ENCODE assay signal across 16 cellular contexts in the genomic region with DNA sequence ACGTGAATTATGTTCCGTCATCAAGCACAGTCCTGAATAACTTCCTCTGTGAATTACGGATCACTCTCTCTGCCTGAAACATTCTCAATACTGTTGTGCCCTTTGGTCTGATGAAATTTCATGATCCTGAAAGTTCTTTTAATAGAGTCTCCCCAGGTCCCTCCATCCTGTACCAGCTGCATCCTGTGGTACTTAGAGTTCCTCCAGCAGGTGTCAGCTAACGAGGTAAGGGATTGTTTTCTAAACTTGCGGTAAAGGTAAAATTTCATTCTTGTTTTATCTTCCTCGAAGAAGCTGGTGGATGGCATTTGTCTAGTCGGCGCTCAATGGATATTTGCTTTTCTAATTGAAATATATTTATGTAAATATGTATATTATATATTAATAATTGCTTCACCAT.
DNase-seq lines count a peak whose midpoint lies in the region; ATAC-seq, FAIRE-seq and TF ChIP-seq lines count a peak whose summit lies in the region.
"Had no signal": no experiment of that assay in that cellular context is flagged by ENCODE, and none has a peak within 500 bp of the region (broad histone marks: within the 10 kb centered on the region; RNA-seq: fewer than 3 reads in every experiment).

No MANE protein-coding gene starts in this region.

- H3K9me3 Mint-ChIP-seq in MCF 10A (ENCODE audit: unreplicated experiment) (no peaks in the 10 kb centered on the region), WTC11 (peaks cover 22% of the 10 kb centered on the region), glutamatergic neuron (ENCODE audit: unreplicated experiment) (peaks cover 5% of the 10 kb centered on the region)
- H3K9me3 Mint-ChIP-seq: CD4-positive, alpha-beta T cell had no signal

- H3K4me3 ChIP-seq in mammary epithelial cell (replicated peaks in 1 of 3; ENCODE audit: insufficient read depth in 1 of 3, low read depth in 2 of 3, low read length in 3 of 3) (no peak overlapping the region), kidney (ENCODE audit: low read length in 2 of 2) (no peak overlapping the region)
- H3K4me3 ChIP-seq: GM12878 had no signal

- H3K9me3 ChIP-seq in mammary epithelial cell (replicated peaks; ENCODE audit: insufficient read depth, low read length) = no peaks in the 10 kb centered on the region
- peaks cover 0 to 6% of the 10 kb centered on the region in 2 donors for H3K9me3 ChIP-seq in kidney (ENCODE audit: control insufficient read depth in 1 of 2, low read length in 2 of 2)

- H4K20me1 ChIP-seq in mammary epithelial cell (ENCODE audit: insufficient read depth, low read length) = no peaks in the 10 kb centered on the region

- H3K9ac ChIP-seq in mammary epithelial cell (ENCODE audit: insufficient read depth, low read length) (no peak overlapping the region), kidney (ENCODE audit: low read length in 2 of 2) (no peak overlapping the region)

- H3K4me1 ChIP-seq in mammary epithelial cell (ENCODE audit: insufficient read depth, low read length) = no peaks in the 10 kb centered on the region
- no peaks in the 10 kb centered on the region for H3K4me1 ChIP-seq in kidney (ENCODE audit: control insufficient read depth in 1 of 2, insufficient read depth in 1 of 2, low read depth in 1 of 2, low read length in 2 of 2)

- peak overlapping the region; percentile 21 for H2AFZ ChIP-seq in mammary epithelial cell (ENCODE audit: low read depth, low read length)

- ATAC-seq in WTC11 (peak; percentile 52), HG03025 (IDR thresholded peaks at IDR 0.05; ENCODE audit: low FRiP score, unreplicated experiment) (no peak)
- ATAC-seq: GM12878, HCT116 had no signal

- H3K27ac ChIP-seq in mammary epithelial cell (ENCODE audit: insufficient read depth, low read depth, low read length) (no peak overlapping the region), kidney (ENCODE audit: low read depth in 2 of 2, low read length in 2 of 2) (no peak overlapping the region)

- dilution Hi-C loops in mammary epithelial cell (cut with HindIII; ENCODE audit: low sequenced_read_pairs) = no loop called here

- CTCF ChIA-PET in mammary epithelial cell (lab: Charles Lee; ENCODE audit: low non-redundant PET) = no interaction called here
- CTCF ChIA-PET in MCF 10A (lab: Yijun Ruan, JAX) = no interaction called here
- CTCF ChIA-PET in WTC11 (lab: Charles Lee) = no interaction called here

- peak; percentile 39 for FAIRE-seq in kidney (lab: Jason Lieb, UNC)
- FAIRE-seq: A204.1, GM12878 had no signal

- POLR2A ChIA-PET in MCF 10A (lab: Yijun Ruan, JAX) = interaction anchor here (0.6 kb wide), 1 partner anchor 18 kb away, joined by 3 read pairs; no protein-coding TSS in a partner anchor
- POLR2A ChIA-PET in WTC11 (lab: Charles Lee) = no interaction called here

- no peaks in the 10 kb centered on the region for H3K36me3 Mint-ChIP-seq in MCF 10A (ENCODE audit: insufficient read depth, unreplicated experiment)
- H3K36me3 Mint-ChIP-seq in WTC11 = peaks cover 16% of the 10 kb centered on the region
- peaks cover 4% of the 10 kb centered on the region for H3K36me3 Mint-ChIP-seq in glutamatergic neuron (ENCODE audit: unreplicated experiment)
- H3K36me3 Mint-ChIP-seq: IgD-negative memory B cell had no signal

- H3K36me3 ChIP-seq in mammary epithelial cell (ENCODE audit: insufficient read depth, low read length) (no peaks in the 10 kb centered on the region), kidney (ENCODE audit: control insufficient read depth in 1 of 2, insufficient read depth in 2 of 2, low read length in 2 of 2) (no peaks in the 10 kb centered on the region)

- BruUV-seq in mammary epithelial cell (replicated peaks; lab: Mats Ljungman, UMichigan) (no TSS peak), MCF 10A (replicated peaks; lab: Mats Ljungman, UMichigan) (no TSS peak)

- no peaks in the 10 kb centered on the region for H3K79me2 ChIP-seq in mammary epithelial cell (ENCODE audit: insufficient read depth, low read length)

- TF ChIP-seq CTCF in mammary epithelial cell (conservative IDR thresholded peaks at IDR 0.05 in 1 of 2, IDR thresholded peaks at IDR 0.05 in 1 of 2; ENCODE audit: extremely low read depth in 1 of 2, insufficient read depth in 1 of 2, low read depth in 1 of 2, low read length in 2 of 2) (no peak), MCF 10A (IDR thresholded peaks at IDR 0.05; ENCODE audit: unreplicated experiment) (no peak), WTC11 (IDR thresholded peaks at IDR 0.05) (no peak), kidney (IDR thresholded peaks at IDR 0.05; ENCODE audit: borderline replicate concordance, extremely low read depth, insufficient read depth) (no peak), glutamatergic neuron (IDR thresholded peaks at IDR 0.05; ENCODE audit: partially characterized antibody, unreplicated experiment) (no peak)

- 91% methylated on average over 8 of the region's 8 CpGs for WGBS in mammary epithelial cell (ENCODE audit: low coverage, missing lambda C conversion rate)

- H3K27me3 Mint-ChIP-seq in MCF 10A (ENCODE audit: insufficient read depth, unreplicated experiment) = no peaks in the 10 kb centered on the region
- no peaks in the 10 kb centered on the region; the same call in 1 of the 2 replicates for H3K27me3 Mint-ChIP-seq in WTC11 (ENCODE audit: low read depth)
- H3K27me3 Mint-ChIP-seq in glutamatergic neuron (ENCODE audit: unreplicated experiment) = no peaks in the 10 kb centered on the region

- no peaks in the 10 kb centered on the region for H3K4me1 Mint-ChIP-seq in MCF 10A (ENCODE audit: insufficient read depth, unreplicated experiment)
- H3K4me1 Mint-ChIP-seq in WTC11 = 0 out of 2 replicates have a peak, but pooled peaks cover 2% of the 10 kb centered on the region
- H3K4me1 Mint-ChIP-seq in glutamatergic neuron (ENCODE audit: low read depth, unreplicated experiment) = peaks cover 3% of the 10 kb centered on the region
- H3K4me1 Mint-ChIP-seq: B cell, IgD-negative memory B cell had no signal

- DNase-seq in mammary epithelial cell = no peak
- no peak for DNase-seq in MCF 10A (ENCODE audit: unreplicated experiment)
- DNase-seq in WTC11 (ENCODE audit: low spot score) = no peak
- no peak for DNase-seq in kidney
- no peak for DNase-seq in glutamatergic neuron
- no peak for DNase-seq in NCI-H69 (lab: John Stamatoyannopoulos, UW)
- DNase-seq: C1 segment of cervical spinal cord; Calu3; CD4-positive, alpha-beta T cell; DMS 273 treated with DMSO at 0.1 percent for 48 hours had no signal

- H3K4me2 ChIP-seq in mammary epithelial cell (ENCODE audit: insufficient read depth, low read depth, low read length) = no peak overlapping the region

- H3K27ac Mint-ChIP-seq in MCF 10A (ENCODE audit: low read depth, unreplicated experiment) (no peak overlapping the region), WTC11 (no peak overlapping the region), glutamatergic neuron (ENCODE audit: unreplicated experiment) (no peak overlapping the region)
- H3K27ac Mint-ChIP-seq: B cell; CD4-positive, alpha-beta T cell; IgD-negative memory B cell had no signal

- no peak overlapping the region for H3K4me3 Mint-ChIP-seq in MCF 10A (ENCODE audit: unreplicated experiment)
- no peak overlapping the region for H3K4me3 Mint-ChIP-seq in WTC11
- no peak overlapping the region for H3K4me3 Mint-ChIP-seq in glutamatergic neuron (ENCODE audit: unreplicated experiment)
- H3K4me3 Mint-ChIP-seq: B cell; CD4-positive, alpha-beta T cell; IgD-negative memory B cell had no signal

- intact Hi-C loops in mammary epithelial cell (cut with micrococcal nuclease) (no loop called here), MCF 10A (cut with micrococcal nuclease) (no loop called here), kidney (cut with DNase I) (no loop called here)

- H3K27me3 ChIP-seq in mammary epithelial cell (ENCODE audit: insufficient read depth, low read length) = no peaks in the 10 kb centered on the region

- in situ Hi-C loops in mammary epithelial cell (cut with MboI; ENCODE audit: low sequenced_read_pairs in 2 of 2) = no loop called here

TF ChIP-seq in WTC11, 78 proteins besides CTCF, POLR2A, EP300 and RAD21 (continues in another document):
- TF ChIP-seq SMAD4 (CRISPR knock-in tag; IDR thresholded peaks at IDR 0.05) = no peak
- TF ChIP-seq SMAD3 (CRISPR knock-in tag; IDR thresholded peaks at IDR 0.05; ENCODE audit: borderline replicate concordance) = no peak
- TF ChIP-seq, protein P1, sequence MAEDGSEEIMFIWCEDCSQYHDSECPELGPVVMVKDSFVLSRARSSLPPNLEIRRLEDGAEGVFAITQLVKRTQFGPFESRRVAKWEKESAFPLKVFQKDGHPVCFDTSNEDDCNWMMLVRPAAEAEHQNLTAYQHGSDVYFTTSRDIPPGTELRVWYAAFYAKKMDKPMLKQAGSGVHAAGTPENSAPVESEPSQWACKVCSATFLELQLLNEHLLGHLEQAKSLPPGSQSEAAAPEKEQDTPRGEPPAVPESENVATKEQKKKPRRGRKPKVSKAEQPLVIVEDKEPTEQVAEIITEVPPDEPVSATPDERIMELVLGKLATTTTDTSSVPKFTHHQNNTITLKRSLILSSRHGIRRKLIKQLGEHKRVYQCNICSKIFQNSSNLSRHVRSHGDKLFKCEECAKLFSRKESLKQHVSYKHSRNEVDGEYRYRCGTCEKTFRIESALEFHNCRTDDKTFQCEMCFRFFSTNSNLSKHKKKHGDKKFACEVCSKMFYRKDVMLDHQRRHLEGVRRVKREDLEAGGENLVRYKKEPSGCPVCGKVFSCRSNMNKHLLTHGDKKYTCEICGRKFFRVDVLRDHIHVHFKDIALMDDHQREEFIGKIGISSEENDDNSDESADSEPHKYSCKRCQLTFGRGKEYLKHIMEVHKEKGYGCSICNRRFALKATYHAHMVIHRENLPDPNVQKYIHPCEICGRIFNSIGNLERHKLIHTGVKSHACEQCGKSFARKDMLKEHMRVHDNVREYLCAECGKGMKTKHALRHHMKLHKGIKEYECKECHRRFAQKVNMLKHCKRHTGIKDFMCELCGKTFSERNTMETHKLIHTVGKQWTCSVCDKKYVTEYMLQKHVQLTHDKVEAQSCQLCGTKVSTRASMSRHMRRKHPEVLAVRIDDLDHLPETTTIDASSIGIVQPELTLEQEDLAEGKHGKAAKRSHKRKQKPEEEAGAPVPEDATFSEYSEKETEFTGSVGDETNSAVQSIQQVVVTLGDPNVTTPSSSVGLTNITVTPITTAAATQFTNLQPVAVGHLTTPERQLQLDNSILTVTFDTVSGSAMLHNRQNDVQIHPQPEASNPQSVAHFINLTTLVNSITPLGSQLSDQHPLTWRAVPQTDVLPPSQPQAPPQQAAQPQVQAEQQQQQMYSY (CRISPR knock-in tag; IDR thresholded peaks at IDR 0.05) = no peak
